12 cellular contexts compared by ENCODE assay signal in the genomic region with DNA sequence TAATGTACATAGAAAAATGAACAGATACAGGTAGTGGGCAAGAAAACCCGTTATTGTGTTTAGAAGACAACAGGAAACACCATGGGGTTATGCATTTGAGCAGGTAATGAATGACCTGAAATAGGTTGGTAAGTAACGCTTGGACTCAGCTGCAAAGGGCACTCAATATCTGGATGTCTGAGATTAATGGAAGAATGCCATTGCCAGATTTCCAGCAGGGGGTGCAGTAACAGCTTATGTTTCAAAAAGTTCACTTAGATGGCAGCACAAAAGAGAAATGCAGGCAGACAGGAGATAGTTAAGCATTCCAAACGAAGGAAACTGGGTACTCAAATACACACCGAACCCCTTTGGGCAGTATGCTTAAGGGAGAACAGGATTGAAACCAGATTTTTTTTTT.
DNase-seq lines count a peak whose midpoint lies in the region; ATAC-seq, FAIRE-seq and TF ChIP-seq lines count a peak whose summit lies in the region.
"Had no signal": no experiment of that assay in that cellular context is flagged by ENCODE, and none has a peak within 500 bp of the region (broad histone marks: within the 10 kb centered on the region; RNA-seq: fewer than 3 reads in every experiment).

No MANE protein-coding gene starts in this region.

- 10% methylated on average over 4 of the region's 4 CpGs for WGBS in GM12878 (ENCODE audit: insufficient coverage, insufficient replicate concordance, low lambda C conversion rate, missing lambda C conversion rate)

- TF ChIP-seq CTCF in GM12878 (IDR thresholded peaks at IDR 0.05 in 2 of 3, conservative IDR thresholded peaks at IDR 0.05 in 1 of 3; ENCODE audit: control insufficient read depth in 2 of 3, extremely low read depth in 1 of 3, insufficient read depth in 1 of 3, low read depth in 3 of 3, low read length in 3 of 3), result peak; percentile 12 to 30 (median 27); a peak in 3 of 6 replicates
- no peak for TF ChIP-seq CTCF in upper lobe of right lung (IDR thresholded peaks at IDR 0.05)

- TF ChIP-seq EP300 in GM12878 (IDR thresholded peaks at IDR 0.05; ENCODE audit: borderline replicate concordance in 1 of 2, control insufficient read depth in 1 of 2, low read depth in 2 of 2, low read length in 2 of 2), result no peak

- RAD21 ChIA-PET in GM12878 (lab: Charles Lee; ENCODE audit: unreplicated experiment), result interaction anchor here (1.6 kb wide), 1 partner anchor 392 kb away, joined by 7 read pairs; no protein-coding TSS in a partner anchor

- peak; percentile 39; the same call in 1 of the 3 replicates for ATAC-seq in GM12878
- no peak for ATAC-seq in upper lobe of right lung
- ATAC-seq in GM21737 (IDR thresholded peaks at IDR 0.05; ENCODE audit: unreplicated experiment), result no peak

- no TSS peak for BruUV-seq in GM12878 (replicated peaks; lab: Mats Ljungman, UMichigan)

- no peak overlapping the region for H2AFZ ChIP-seq in GM12878 (ENCODE audit: control insufficient read depth, low read depth, low read length)

- H3K4me3 ChIP-seq in GM12878 (no peak overlapping the region), upper lobe of right lung (no peak overlapping the region)
- H3K4me3 ChIP-seq: thoracic aorta had no signal

- SMC1A ChIA-PET in GM12878 (lab: Charles Lee; ENCODE audit: uncharacterized antibody, unreplicated experiment), result no interaction called here

- no peak overlapping the region for H3K4me2 ChIP-seq in GM12878 (ENCODE audit: control insufficient read depth, insufficient read depth)

- H4K20me1 ChIP-seq in GM12878 (ENCODE audit: control insufficient read depth, insufficient read depth), result no peaks in the 10 kb centered on the region

- H3K27ac ChIP-seq in GM12878 (ENCODE audit: control insufficient read depth, insufficient read depth), result no peak overlapping the region
- H3K27ac ChIP-seq in upper lobe of right lung, result no peak overlapping the region
- H3K27ac ChIP-seq: thoracic aorta had no signal

- H3K9me3 ChIP-seq in GM12878 (replicated peaks; ENCODE audit: control insufficient read depth, insufficient read depth, low read length) (no peaks in the 10 kb centered on the region), upper lobe of right lung (no peaks in the 10 kb centered on the region)
- H3K9me3 ChIP-seq: thoracic aorta had no signal

- TF ChIP-seq RAD21 in GM12878 (IDR thresholded peaks at IDR 0.05; ENCODE audit: insufficient read depth, low read depth, low read length), result peak; percentile 34; the same call in 1 of the 2 replicates

- intact Hi-C loops in GM12878 (cut with micrococcal nuclease; ENCODE audit: unreplicated experiment) (loop anchor here (1.0 kb wide), 1 partner anchor 392 kb away; no protein-coding TSS in a partner anchor), upper lobe of right lung (cut with DNase I) (no loop called here)

- H3K27me3 ChIP-seq in GM12878 (replicated peaks in 1 of 2; ENCODE audit: control insufficient read depth in 2 of 2, insufficient read depth in 2 of 2, low read length in 1 of 2), result no peaks in the 10 kb centered on the region; a peak in 1 of 4 replicates
- no peaks in the 10 kb centered on the region for H3K27me3 ChIP-seq in upper lobe of right lung

- DNase-seq in EH (ENCODE audit: low read depth) (peak; percentile 32), KBM-7 (peak; percentile 9), GM12878 (ENCODE audit: low read depth, low spot score) (no peak), lung microvascular endothelial cell (ENCODE audit: low read depth in 2 of 2) (peak; percentile 12 to 45), upper lobe of right lung (no peak), AG08396 (ENCODE audit: low spot score) (no peak)
- no peak for DNase-seq in activated T-cell treated with anti-CD3 and anti-CD28 coated beads, Interleukin-2, amount 50 U/mL, for 1 hour
- DNase-seq: naive B cell; NCI-H1092; stimulated activated CD4-positive, alpha-beta T cell treated with anti-CD3 and anti-CD28 coated beads, Interleukin-2, amount 100 ng/mL, for 48 hours had no signal

- POLR2A ChIA-PET in GM12878 (lab: Charles Lee), result no interaction called here

- CTCF ChIA-PET in GM12878 (lab: Yijun Ruan, JAX), result interaction anchor here (1.0 kb wide), 1 partner anchor 392 kb away, joined by 8 read pairs; no protein-coding TSS in a partner anchor

- no peaks in the 10 kb centered on the region for H3K4me1 ChIP-seq in GM12878 (ENCODE audit: control insufficient read depth, insufficient read depth, low read length)
- no peaks in the 10 kb centered on the region for H3K4me1 ChIP-seq in upper lobe of right lung

- no peak for FAIRE-seq in GM12878 (lab: Jason Lieb, UNC)

- H3K36me3 ChIP-seq in GM12878 (ENCODE audit: control insufficient read depth in 2 of 2, insufficient read depth in 2 of 2, low read length in 1 of 2), result no peaks in the 10 kb centered on the region
- H3K36me3 ChIP-seq in upper lobe of right lung, result no peaks in the 10 kb centered on the region
- H3K36me3 ChIP-seq: thoracic aorta had no signal

- TF ChIP-seq POLR2A in GM12878 (IDR thresholded peaks at IDR 0.05; ENCODE audit: low read depth, low read length), result no peak

- in situ Hi-C loops in KBM-7 (cut with MboI; ENCODE audit: low pct_unique_long_range_greater_than_20kb, low sequenced_read_pairs) (no loop called here), GM12878 (cut with MboI) (no loop called here)

- H3K9ac ChIP-seq in GM12878 (ENCODE audit: control insufficient read depth, insufficient read depth, low read length), result no peak overlapping the region

- no peaks in the 10 kb centered on the region for H3K79me2 ChIP-seq in GM12878 (ENCODE audit: control insufficient read depth, insufficient read depth, low read length)

TF ChIP-seq in GM12878, 131 proteins besides CTCF, POLR2A, EP300 and RAD21:
- TF ChIP-seq ZNF217 (IDR thresholded peaks at IDR 0.05) (no peak), HCFC1 (IDR thresholded peaks at IDR 0.05; ENCODE audit: low read length) (no peak), LARP7 (IDR thresholded peaks at IDR 0.05) (no peak), BCL11A (IDR thresholded peaks at IDR 0.05; ENCODE audit: low read depth, low read length) (no peak), RB1 (IDR thresholded peaks at IDR 0.05; ENCODE audit: borderline replicate concordance) (no peak), SMC3 (IDR thresholded peaks at IDR 0.05; ENCODE audit: borderline replicate concordance, low read length) (peak; percentile 34; the same call in 1 of the 2 replicates), NR2F1 (conservative IDR thresholded peaks at IDR 0.05) (no peak), PML (IDR thresholded peaks at IDR 0.05; ENCODE audit: low read length) (no peak)
- TF ChIP-seq, protein P1, sequence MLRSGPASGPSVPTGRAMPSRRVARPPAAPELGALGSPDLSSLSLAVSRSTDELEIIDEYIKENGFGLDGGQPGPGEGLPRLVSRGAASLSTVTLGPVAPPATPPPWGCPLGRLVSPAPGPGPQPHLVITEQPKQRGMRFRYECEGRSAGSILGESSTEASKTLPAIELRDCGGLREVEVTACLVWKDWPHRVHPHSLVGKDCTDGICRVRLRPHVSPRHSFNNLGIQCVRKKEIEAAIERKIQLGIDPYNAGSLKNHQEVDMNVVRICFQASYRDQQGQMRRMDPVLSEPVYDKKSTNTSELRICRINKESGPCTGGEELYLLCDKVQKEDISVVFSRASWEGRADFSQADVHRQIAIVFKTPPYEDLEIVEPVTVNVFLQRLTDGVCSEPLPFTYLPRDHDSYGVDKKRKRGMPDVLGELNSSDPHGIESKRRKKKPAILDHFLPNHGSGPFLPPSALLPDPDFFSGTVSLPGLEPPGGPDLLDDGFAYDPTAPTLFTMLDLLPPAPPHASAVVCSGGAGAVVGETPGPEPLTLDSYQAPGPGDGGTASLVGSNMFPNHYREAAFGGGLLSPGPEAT (IDR thresholded peaks at IDR 0.05; ENCODE audit: low read depth), result no peak
TF ChIP-seq in GM12878: peak in this region for 1.

Comparison
In these comparisons a context has a peak if more than half of its experiments do, and no peak if none do; other contexts are left out.
1. DNase-seq: peak in EH (single experiment), KBM-7 (single experiment) and lung microvascular endothelial cell (2 of 2); none in GM12878 (single experiment), upper lobe of right lung (single experiment), AG08396 (single experiment) and activated T-cell treated with anti-CD3 and anti-CD28 coated beads, Interleukin-2, amount 50 U/mL, for 1 hour (single experiment).